In the genomic region with DNA sequence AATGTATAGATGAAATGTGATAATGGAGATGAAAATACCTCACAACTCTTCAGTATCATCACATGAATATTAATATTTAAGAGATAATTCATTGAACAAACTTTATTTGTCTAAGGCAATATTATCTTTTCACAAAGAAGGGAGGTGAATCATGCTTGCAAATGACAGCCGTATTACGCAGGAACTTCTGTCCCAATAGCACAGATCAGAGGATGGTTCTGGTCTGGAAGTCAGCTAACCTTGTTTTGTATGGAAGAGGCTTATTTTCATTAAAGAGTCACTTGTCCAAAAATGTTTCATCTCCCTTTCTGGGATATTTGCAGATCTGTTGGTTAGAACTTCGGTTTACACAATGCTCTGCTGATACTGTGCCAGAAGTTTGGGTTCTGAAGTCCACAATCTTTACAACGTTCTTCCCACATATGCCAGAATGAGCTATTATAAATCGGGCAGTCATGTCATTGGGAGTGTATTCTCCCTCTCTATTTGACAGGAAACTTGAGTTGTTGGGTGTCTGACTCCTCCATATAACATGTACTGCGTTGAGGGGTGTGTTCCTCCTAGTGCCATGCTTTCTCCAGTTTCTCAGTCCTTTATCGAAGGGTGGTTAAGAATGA, we compare ENCODE assay signal across 23 cellular contexts. TPM values are rescaled to one million over a fixed set of nuclear protein-coding genes. Genes with fewer than 3 reads are reported as not detected.
A peak's percentile ranks its signal among the peaks of the same experiment; 100 is the strongest.
DNase-seq lines count a peak whose midpoint lies in the region; ATAC-seq, FAIRE-seq and TF ChIP-seq lines count a peak whose summit lies in the region.
"Had no signal": no experiment of that assay in that cellular context is flagged by ENCODE, and none has a peak within 500 bp of the region (broad histone marks: within the 10 kb centered on the region; RNA-seq: fewer than 3 reads in every experiment).

No MANE protein-coding gene starts in this region.

- H3K27ac ChIP-seq in brain microvascular endothelial cell (peak overlapping the region; percentile 2), smooth muscle cell (ENCODE audit: low read depth) (peak overlapping the region; percentile 15), mammary epithelial cell (ENCODE audit: insufficient read depth, low read depth, low read length) (no peak overlapping the region)
- H3K27ac ChIP-seq: body of pancreas had no signal

- H3K36me3 Mint-ChIP-seq in activated CD4-positive, alpha-beta T cell treated with anti-CD3 and anti-CD28 coated beads for 36 hours (ENCODE audit: low read depth) = peaks cover 41% of the 10 kb centered on the region
- H3K36me3 Mint-ChIP-seq in activated CD4-positive, alpha-beta T cell treated with anti-CD3 and anti-CD28 coated beads, Interleukin-2, amount 10 ng/mL, durations not matched to agents 7 days and 5 days (ENCODE audit: low read depth) = peaks cover 22% of the 10 kb centered on the region

- dilution Hi-C loops in mammary epithelial cell (cut with HindIII; ENCODE audit: low sequenced_read_pairs) = no loop called here

- peaks cover 8% of the 10 kb centered on the region for H3F3A ChIP-seq in smooth muscle cell (ENCODE audit: low read depth)

- H3K4me3 ChIP-seq in brain microvascular endothelial cell (ENCODE audit: low read depth, low read length) = no peak overlapping the region
- no peak overlapping the region for H3K4me3 ChIP-seq in smooth muscle cell
- no peak overlapping the region for H3K4me3 ChIP-seq in mammary epithelial cell (replicated peaks in 1 of 3; ENCODE audit: insufficient read depth in 1 of 3, low read depth in 2 of 3, low read length in 3 of 3)
- H3K4me3 ChIP-seq: body of pancreas had no signal

- CTCF ChIA-PET in activated CD4-positive, alpha-beta T cell treated with anti-CD3 and anti-CD28 coated beads for 36 hours (lab: Charles Lee) = interaction anchor here (0.9 to 1.6 kb wide), 4 partner anchors 9 to 166 kb away, joined by 3 to 8 read pairs (median 4); no protein-coding TSS in a partner anchor
- CTCF ChIA-PET in activated CD4-positive, alpha-beta T cell treated with anti-CD3 and anti-CD28 coated beads, Interleukin-2, amount 10 ng/mL, durations not matched to agents 7 days and 5 days (lab: Charles Lee) = interaction anchor here (0.7 to 1.0 kb wide), 2 partner anchors 47 to 116 kb away, joined by 3 read pairs; no protein-coding TSS in a partner anchor
- CTCF ChIA-PET in mammary epithelial cell (lab: Charles Lee; ENCODE audit: low non-redundant PET) = no interaction called here

- BruUV-seq in mammary epithelial cell (replicated peaks; lab: Mats Ljungman, UMichigan) = no TSS peak

- no peak for FAIRE-seq in frontal cortex (lab: Jason Lieb, UNC)
- FAIRE-seq: TTC549 had no signal

- H4K20me1 ChIP-seq in smooth muscle cell (ENCODE audit: low read depth) (peaks cover 98% of the 10 kb centered on the region), mammary epithelial cell (ENCODE audit: insufficient read depth, low read length) (no peaks in the 10 kb centered on the region)

- H3K9me3 ChIP-seq in smooth muscle cell (replicated peaks; ENCODE audit: low read depth) (no peaks in the 10 kb centered on the region), mammary epithelial cell (replicated peaks; ENCODE audit: insufficient read depth, low read length) (no peaks in the 10 kb centered on the region)
- H3K9me3 ChIP-seq: body of pancreas had no signal

- H3K36me3 ChIP-seq in brain microvascular endothelial cell (replicated peaks) (peaks cover 3% of the 10 kb centered on the region), smooth muscle cell (ENCODE audit: low read depth) (no peaks in the 10 kb centered on the region), mammary epithelial cell (ENCODE audit: insufficient read depth, low read length) (peaks cover 7% of the 10 kb centered on the region)

- no peak overlapping the region for H2AFZ ChIP-seq in smooth muscle cell (ENCODE audit: low read depth)
- H2AFZ ChIP-seq in mammary epithelial cell (ENCODE audit: low read depth, low read length) = no peak overlapping the region

- no peaks in the 10 kb centered on the region for H3K27me3 ChIP-seq in brain microvascular endothelial cell (replicated peaks)
- no peaks in the 10 kb centered on the region for H3K27me3 ChIP-seq in smooth muscle cell (ENCODE audit: low read depth)
- H3K27me3 ChIP-seq in mammary epithelial cell (ENCODE audit: insufficient read depth, low read length) = no peaks in the 10 kb centered on the region
- H3K27me3 ChIP-seq: body of pancreas had no signal

- intact Hi-C loops in activated CD4-positive, alpha-beta T cell treated with anti-CD3 and anti-CD28 coated beads for 36 hours (cut with DNase I, micrococcal nuclease) = no loop called here
- intact Hi-C loops in left colon (cut with DNase I, micrococcal nuclease) (no loop called here), mammary epithelial cell (cut with micrococcal nuclease) (no loop called here)

- no peak for DNase-seq in activated CD4-positive, alpha-beta T cell treated with anti-CD3 and anti-CD28 coated beads for 36 hours
- no peak for DNase-seq in activated CD4-positive, alpha-beta T cell treated with anti-CD3 and anti-CD28 coated beads, Interleukin-2, amount 10 ng/mL, durations not matched to agents 7 days and 5 days
- DNase-seq in brain microvascular endothelial cell (peak; percentile 43), left colon (no peak), smooth muscle cell (lab: John Stamatoyannopoulos, UW; ENCODE audit: unreplicated experiment) (no peak), mammary epithelial cell (no peak), frontal cortex (ENCODE audit: low spot score in 2 of 2) (no peak)
- DNase-seq in activated CD4-positive, alpha-beta T cell treated with anti-CD3 and anti-CD28 coated beads, Interleukin-2, amount 50 U/mL, for 48 hours = no peak
- DNase-seq: activated naive CD4-positive, alpha-beta T cell treated with anti-CD3 and anti-CD28 coated beads, Interleukin-2, amount 50 U/mL, for 16 hours; activated T-cell treated with anti-CD3 and anti-CD28 coated beads, Interleukin-2, amount 50 U/mL, for 1 hour; body of pancreas; Karpas-422; NCI-H1048; NCI-H2081; NK-92 treated with Interleukin-12 subunit alpha and Interleukin-12 subunit beta, amount 100 ng/mL, for 24 hours; occipital lobe; stimulated activated naive CD4-positive, alpha-beta T cell treated with Interleukin-2 at 50 U/mL for 16 hours had no signal

- no peak for TF ChIP-seq CTCF in brain microvascular endothelial cell (IDR thresholded peaks at IDR 0.05; ENCODE audit: low read depth, low read length, missing control alignments)
- no peak for TF ChIP-seq CTCF in smooth muscle cell (IDR thresholded peaks at IDR 0.05; ENCODE audit: borderline replicate concordance, insufficient read depth, poor library complexity, severe bottlenecking)
- TF ChIP-seq CTCF in mammary epithelial cell (conservative IDR thresholded peaks at IDR 0.05 in 1 of 2, IDR thresholded peaks at IDR 0.05 in 1 of 2; ENCODE audit: extremely low read depth in 1 of 2, insufficient read depth in 1 of 2, low read depth in 1 of 2, low read length in 2 of 2) = no peak

- no peak overlapping the region for H3K9ac ChIP-seq in smooth muscle cell (ENCODE audit: low read depth)
- no peak overlapping the region for H3K9ac ChIP-seq in mammary epithelial cell (ENCODE audit: insufficient read depth, low read length)

- in situ Hi-C loops in brain microvascular endothelial cell (cut with HindIII; ENCODE audit: low pct_ligation_motif_present, low sequenced_read_pairs) (no loop called here), mammary epithelial cell (cut with MboI; ENCODE audit: low sequenced_read_pairs in 2 of 2) (no loop called here)

- peaks cover 57% of the 10 kb centered on the region for H3K4me1 Mint-ChIP-seq in activated CD4-positive, alpha-beta T cell treated with anti-CD3 and anti-CD28 coated beads for 36 hours
- peaks cover 33% of the 10 kb centered on the region for H3K4me1 Mint-ChIP-seq in activated CD4-positive, alpha-beta T cell treated with anti-CD3 and anti-CD28 coated beads, Interleukin-2, amount 10 ng/mL, durations not matched to agents 7 days and 5 days

- WGBS in smooth muscle cell (ENCODE audit: low lambda C conversion rate) = 96% methylated on average over 7 of the region's 7 CpGs
- 66% methylated on average over 7 of the region's 7 CpGs for WGBS in mammary epithelial cell (ENCODE audit: low coverage, missing lambda C conversion rate)

- no peaks in the 10 kb centered on the region for H3K27me3 Mint-ChIP-seq in activated CD4-positive, alpha-beta T cell treated with anti-CD3 and anti-CD28 coated beads for 36 hours
- H3K27me3 Mint-ChIP-seq in activated CD4-positive, alpha-beta T cell treated with anti-CD3 and anti-CD28 coated beads, Interleukin-2, amount 10 ng/mL, durations not matched to agents 7 days and 5 days = no peaks in the 10 kb centered on the region
- H3K27me3 Mint-ChIP-seq: type B pancreatic cell had no signal

- H3K79me2 ChIP-seq in smooth muscle cell (ENCODE audit: low read depth) = peaks cover 96% of the 10 kb centered on the region
- H3K79me2 ChIP-seq in mammary epithelial cell (ENCODE audit: insufficient read depth, low read length) = peaks cover 88% of the 10 kb centered on the region

- POLR2A ChIA-PET in activated CD4-positive, alpha-beta T cell treated with anti-CD3 and anti-CD28 coated beads for 36 hours (lab: Charles Lee) = no interaction called here
- POLR2A ChIA-PET in activated CD4-positive, alpha-beta T cell treated with anti-CD3 and anti-CD28 coated beads, Interleukin-2, amount 10 ng/mL, durations not matched to agents 7 days and 5 days (lab: Charles Lee) = no interaction called here

- ATAC-seq in activated CD4-positive, alpha-beta T cell treated with anti-CD3 and anti-CD28 coated beads for 36 hours = no peak
- ATAC-seq in left colon = peak; percentile 80
- ATAC-seq: body of pancreas had no signal

- no peak overlapping the region for H3K4me2 ChIP-seq in smooth muscle cell
- H3K4me2 ChIP-seq in mammary epithelial cell (ENCODE audit: insufficient read depth, low read depth, low read length) = no peak overlapping the region

- no peaks in the 10 kb centered on the region for H3K4me1 ChIP-seq in smooth muscle cell (ENCODE audit: low read depth)
- H3K4me1 ChIP-seq in mammary epithelial cell (ENCODE audit: insufficient read depth, low read length) = peaks cover 7% of the 10 kb centered on the region

- no peak overlapping the region for H3K4me3 Mint-ChIP-seq in activated CD4-positive, alpha-beta T cell treated with anti-CD3 and anti-CD28 coated beads for 36 hours
- no peak overlapping the region for H3K4me3 Mint-ChIP-seq in activated CD4-positive, alpha-beta T cell treated with anti-CD3 and anti-CD28 coated beads, Interleukin-2, amount 10 ng/mL, durations not matched to agents 7 days and 5 days
- H3K4me3 Mint-ChIP-seq: type B pancreatic cell had no signal

- H3K9me3 Mint-ChIP-seq in activated CD4-positive, alpha-beta T cell treated with anti-CD3 and anti-CD28 coated beads for 36 hours (ENCODE audit: low read depth) = no peaks in the 10 kb centered on the region
- H3K9me3 Mint-ChIP-seq in activated CD4-positive, alpha-beta T cell treated with anti-CD3 and anti-CD28 coated beads, Interleukin-2, amount 10 ng/mL, durations not matched to agents 7 days and 5 days = no peaks in the 10 kb centered on the region
- H3K9me3 Mint-ChIP-seq: type B pancreatic cell had no signal

- H3K27ac Mint-ChIP-seq in activated CD4-positive, alpha-beta T cell treated with anti-CD3 and anti-CD28 coated beads for 36 hours = peak overlapping the region; percentile 27
- no peak overlapping the region for H3K27ac Mint-ChIP-seq in activated CD4-positive, alpha-beta T cell treated with anti-CD3 and anti-CD28 coated beads, Interleukin-2, amount 10 ng/mL, durations not matched to agents 7 days and 5 days
- H3K27ac Mint-ChIP-seq: type B pancreatic cell had no signal

RNA-seq across cellular contexts. Expression of gene YY1, which starts 29.8 kb away (rescaled TPM):
- total RNA-seq in activated CD4-positive, alpha-beta T cell treated with anti-CD3 and anti-CD28 coated beads for 36 hours = 100 to 1,000 TPM in 1 of 2 experiments, 10 to 100 TPM in 1; 99.7 to 104 TPM
- total RNA-seq in activated CD4-positive, alpha-beta T cell treated with anti-CD3 and anti-CD28 coated beads, Interleukin-2, amount 10 ng/mL, durations not matched to agents 7 days and 5 days = 100 to 1,000 TPM in 1 of 2 experiments, 10 to 100 TPM in 1; 95.0 to 107 TPM
- total RNA-seq in left colon (10 to 100 TPM; 57.4 to 70.1 TPM), smooth muscle cell (48.7 and 53.3 TPM in 2 replicates), mammary epithelial cell (10 to 100 TPM; 42.3 to 67.0 TPM), frontal cortex (47.7 TPM)
- polyA plus RNA-seq in smooth muscle cell (28.2 and 35.2 TPM in 2 replicates), mammary epithelial cell (30.3 TPM)
- 33.8 TPM for polyA minus RNA-seq in mammary epithelial cell

RNA-seq across cellular contexts. Expression of gene SLC25A29, which starts 37.5 kb away (rescaled TPM):
- 1 to 10 TPM; 5.4 to 5.8 TPM for total RNA-seq in activated CD4-positive, alpha-beta T cell treated with anti-CD3 and anti-CD28 coated beads for 36 hours
- 1 to 10 TPM; 1.5 to 2.2 TPM for total RNA-seq in activated CD4-positive, alpha-beta T cell treated with anti-CD3 and anti-CD28 coated beads, Interleukin-2, amount 10 ng/mL, durations not matched to agents 7 days and 5 days
- total RNA-seq in left colon (10 to 100 TPM; 21.9 to 27.8 TPM), smooth muscle cell (19.9 and 27.5 TPM in 2 replicates), mammary epithelial cell (10 to 100 TPM in 1 of 2 donors, 1 to 10 TPM in 1; 8.0 to 29.7 TPM), frontal cortex (45.2 TPM)
- polyA plus RNA-seq in smooth muscle cell (24.9 and 31.8 TPM in 2 replicates), mammary epithelial cell (11.6 TPM)
- polyA minus RNA-seq in mammary epithelial cell = 5.9 TPM

RNA-seq across cellular contexts. Expression of gene SLC25A47, which starts 54.4 kb away (rescaled TPM):
- total RNA-seq in activated CD4-positive, alpha-beta T cell treated with anti-CD3 and anti-CD28 coated beads for 36 hours = not detected
- not detected for total RNA-seq in activated CD4-positive, alpha-beta T cell treated with anti-CD3 and anti-CD28 coated beads, Interleukin-2, amount 10 ng/mL, durations not matched to agents 7 days and 5 days
- total RNA-seq in left colon (under 1 TPM in 1 of 2 donors, not detected in 1; 0.28 TPM), smooth muscle cell (not detected in 2 replicates), mammary epithelial cell (not detected), frontal cortex (not detected)
- polyA plus RNA-seq in smooth muscle cell (0.59 TPM in 1 of 2 replicates, not detected in the other), mammary epithelial cell (not detected)
- polyA minus RNA-seq in mammary epithelial cell = not detected
- total RNA-seq: A172, body of pancreas, G401, NCI-H460, occipital lobe had no signal
- polyA plus RNA-seq: BJ had no signal
